10 cellular contexts compared by ENCODE assay signal in genomic region chr14:63435838-63436237, GRCh38.
DNase-seq lines count a peak whose midpoint lies in the region; ATAC-seq and TF ChIP-seq lines count a peak whose summit lies in the region.
"Had no signal": no experiment of that assay in that cellular context is flagged by ENCODE, and none has a peak within 500 bp of the region (broad histone marks: within the 10 kb centered on the region; RNA-seq: fewer than 3 reads in every experiment).

No MANE protein-coding gene starts in this region.

- CTCF ChIA-PET in AG04450 (lab: Charles Lee), result no interaction called here

- no peaks in the 10 kb centered on the region for H3K27me3 ChIP-seq in AG04450 (ENCODE audit: control insufficient read depth, insufficient read depth, low read length)

- POLR2A ChIA-PET in AG04450 (lab: Yijun Ruan, JAX), result no interaction called here

- no peaks in the 10 kb centered on the region for H3K9me3 ChIP-seq in AG04450 (ENCODE audit: control insufficient read depth, insufficient read depth, low read length)

- TF ChIP-seq CTCF in AG04450 (IDR thresholded peaks at IDR 0.05; ENCODE audit: low read depth, low read length) (no peak), foreskin fibroblast (IDR thresholded peaks at IDR 0.05; ENCODE audit: low read depth, low read length) (no peak), omental fat pad (IDR thresholded peaks at IDR 0.05) (no peak)

- no peak overlapping the region for H3K27ac ChIP-seq in AG04450 (ENCODE audit: low read depth, low read length)

- H3K4me3 ChIP-seq in AG04450 (ENCODE audit: low read depth, low read length) (no peak overlapping the region), foreskin fibroblast (ENCODE audit: low read depth in 1 of 2, low read length in 2 of 2) (no peak overlapping the region)

- ATAC-seq in omental fat pad (ENCODE audit: low FRiP score) (peak; percentile 75), HG03378 (IDR thresholded peaks at IDR 0.05; ENCODE audit: unreplicated experiment) (no peak)

- peak; percentile 76 for DNase-seq in AG04450 (ENCODE audit: low read depth, low spot score)
- DNase-seq in NCI-H82 treated with DMSO at 0.1 percent for 48 hours (lab: John Stamatoyannopoulos, UW; ENCODE audit: unreplicated experiment), result peak; percentile 20
- peak; percentile 76 to 88 for DNase-seq in foreskin fibroblast
- no peak for DNase-seq in omental fat pad (ENCODE audit: low spot score)
- DNase-seq in NCI-H146 (lab: John Stamatoyannopoulos, UW), result no peak
- no peak for DNase-seq in GDM1 (lab: John Stamatoyannopoulos, UW)
- DNase-seq in RKO (ENCODE audit: low spot score), result no peak
- DNase-seq: activated T-cell treated with anti-CD3 and anti-CD28 coated beads, Interleukin-2, amount 50 U/mL, for 1 hour; DMS79 treated with DMSO at 0.1 percent for 48 hours had no signal

Comparison
In these comparisons a context has a peak if more than half of its experiments do, and no peak if none do; other contexts are left out.
1. DNase-seq: peak in AG04450 (single experiment), NCI-H82 treated with DMSO at 0.1 percent for 48 hours (single experiment) and foreskin fibroblast (2 of 2); none in omental fat pad (single experiment), NCI-H146 (single experiment), GDM1 (single experiment) and RKO (single experiment).